ENCODE assay signal across 16 cellular contexts in genomic region chr3:59894425-59895146, GRCh38.
DNase-seq lines count a peak whose midpoint lies in the region; ATAC-seq lines count a peak whose summit lies in the region.
"Had no signal": no experiment of that assay in that cellular context is flagged by ENCODE, and none has a peak within 500 bp of the region (broad histone marks: within the 10 kb centered on the region; RNA-seq: fewer than 3 reads in every experiment).

No MANE protein-coding gene starts in this region.

- no peaks in the 10 kb centered on the region for H3K27me3 Mint-ChIP-seq in activated CD4-positive, alpha-beta T cell treated with anti-CD3 and anti-CD28 coated beads for 36 hours
- no peaks in the 10 kb centered on the region for H3K27me3 Mint-ChIP-seq in activated naive CD4-positive, alpha-beta T cell treated with anti-CD3 and anti-CD28 coated beads, Interleukin-2, amount 50 U/mL, for 24 hours

- H3K9me3 Mint-ChIP-seq in activated CD4-positive, alpha-beta T cell treated with anti-CD3 and anti-CD28 coated beads for 36 hours (ENCODE audit: low read depth): no peaks in the 10 kb centered on the region
- H3K9me3 Mint-ChIP-seq in activated naive CD4-positive, alpha-beta T cell treated with anti-CD3 and anti-CD28 coated beads, Interleukin-2, amount 50 U/mL, for 24 hours: no peaks in the 10 kb centered on the region
- H3K9me3 Mint-ChIP-seq: H9 had no signal

- H3K4me3 Mint-ChIP-seq in activated CD4-positive, alpha-beta T cell treated with anti-CD3 and anti-CD28 coated beads for 36 hours: no peak overlapping the region
- peak overlapping the region; percentile 23 for H3K4me3 Mint-ChIP-seq in activated naive CD4-positive, alpha-beta T cell treated with anti-CD3 and anti-CD28 coated beads, Interleukin-2, amount 50 U/mL, for 24 hours
- H3K4me3 Mint-ChIP-seq: CD14-positive monocyte; CD8-positive, alpha-beta T cell; H9 had no signal

- intact Hi-C loops in activated CD4-positive, alpha-beta T cell treated with anti-CD3 and anti-CD28 coated beads for 36 hours (cut with DNase I, micrococcal nuclease): no loop called here

- POLR2A ChIA-PET in activated CD4-positive, alpha-beta T cell treated with anti-CD3 and anti-CD28 coated beads for 36 hours (lab: Charles Lee): no interaction called here

- no peak for DNase-seq in activated CD4-positive, alpha-beta T cell treated with anti-CD3 and anti-CD28 coated beads for 36 hours
- DNase-seq in activated CD4-positive, alpha-beta T cell treated with anti-CD3 and anti-CD28 coated beads for 4 hours: no peak
- no peak for DNase-seq in activated naive CD4-positive, alpha-beta T cell treated with anti-CD3 and anti-CD28 coated beads, Interleukin-2, amount 50 U/mL, for 16 hours
- DNase-seq in G401 (ENCODE audit: low spot score): peak; percentile 27
- DNase-seq in superior temporal gyrus (ENCODE audit: extremely low spot score): peak; percentile 36
- DNase-seq in COLO668 (lab: John Stamatoyannopoulos, UW; ENCODE audit: unreplicated experiment): no peak
- DNase-seq: CD8-positive, alpha-beta T cell; COR-L47; DMS 273 treated with DMSO at 0.1 percent for 48 hours; DMS53; GDM1; H9; IMR-90 had no signal

- ATAC-seq in activated CD4-positive, alpha-beta T cell treated with anti-CD3 and anti-CD28 coated beads for 36 hours: peak; percentile 73
- ATAC-seq: A549; CD8-positive, alpha-beta T cell had no signal

- peaks cover 11% of the 10 kb centered on the region for H3K36me3 Mint-ChIP-seq in activated CD4-positive, alpha-beta T cell treated with anti-CD3 and anti-CD28 coated beads for 36 hours (ENCODE audit: low read depth)
- peaks cover 19% of the 10 kb centered on the region for H3K36me3 Mint-ChIP-seq in activated naive CD4-positive, alpha-beta T cell treated with anti-CD3 and anti-CD28 coated beads, Interleukin-2, amount 50 U/mL, for 24 hours
- H3K36me3 Mint-ChIP-seq: CD14-positive monocyte; CD8-positive, alpha-beta T cell had no signal

- CTCF ChIA-PET in activated CD4-positive, alpha-beta T cell treated with anti-CD3 and anti-CD28 coated beads for 36 hours (lab: Charles Lee): no interaction called here

- H3K4me1 Mint-ChIP-seq in activated CD4-positive, alpha-beta T cell treated with anti-CD3 and anti-CD28 coated beads for 36 hours: peaks cover 33% of the 10 kb centered on the region
- peaks cover 88% of the 10 kb centered on the region for H3K4me1 Mint-ChIP-seq in activated naive CD4-positive, alpha-beta T cell treated with anti-CD3 and anti-CD28 coated beads, Interleukin-2, amount 50 U/mL, for 24 hours
- H3K4me1 Mint-ChIP-seq: CD14-positive monocyte had no signal

- H3K27ac Mint-ChIP-seq in activated CD4-positive, alpha-beta T cell treated with anti-CD3 and anti-CD28 coated beads for 36 hours: no peak overlapping the region
- peak overlapping the region; percentile 80 for H3K27ac Mint-ChIP-seq in activated naive CD4-positive, alpha-beta T cell treated with anti-CD3 and anti-CD28 coated beads, Interleukin-2, amount 50 U/mL, for 24 hours
- H3K27ac Mint-ChIP-seq: CD14-positive monocyte; CD8-positive, alpha-beta T cell; H9 had no signal

- in situ Hi-C loops in G401 (cut with HindIII; ENCODE audit: low sequenced_read_pairs): no loop called here

Comparison
In these comparisons a context has a peak if more than half of its experiments do, and no peak if none do; other contexts are left out.
1. DNase-seq: peak in G401 (single experiment) and superior temporal gyrus (single experiment); none in activated CD4-positive, alpha-beta T cell treated with anti-CD3 and anti-CD28 coated beads for 36 hours (single experiment), activated CD4-positive, alpha-beta T cell treated with anti-CD3 and anti-CD28 coated beads for 4 hours (0 of 2), activated naive CD4-positive, alpha-beta T cell treated with anti-CD3 and anti-CD28 coated beads, Interleukin-2, amount 50 U/mL, for 16 hours (single experiment) and COLO668 (single experiment).